1 cellular context compared by ENCODE assay signal in the genomic region with DNA sequence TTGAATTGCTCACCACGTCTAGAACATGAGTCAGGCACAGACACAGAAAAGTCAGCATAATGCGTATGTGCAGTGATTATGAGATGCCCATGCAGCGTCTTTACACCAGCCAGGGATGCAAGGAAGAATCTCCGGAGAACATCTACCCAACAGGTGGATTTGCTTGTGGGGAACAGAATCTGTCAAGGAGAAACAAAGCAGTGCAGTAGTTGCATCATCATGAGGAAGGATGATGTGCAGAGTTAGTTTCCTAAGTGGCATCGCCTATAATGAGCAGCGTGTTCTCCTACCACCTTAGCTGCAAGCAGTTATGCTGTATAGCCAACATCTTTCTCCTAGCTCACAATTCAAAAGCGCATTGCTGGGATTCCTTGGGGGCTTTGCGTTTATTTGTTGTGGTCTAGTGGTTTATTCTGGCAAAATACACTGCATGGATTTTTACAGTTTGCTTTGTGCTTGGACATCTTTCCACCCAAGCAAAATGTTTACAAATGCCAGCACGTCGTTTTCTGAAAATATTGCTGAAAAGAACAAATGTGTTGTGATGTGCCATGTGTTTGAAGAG.
TF ChIP-seq lines count a peak whose summit lies in the region.

No MANE protein-coding gene starts in this region.

TF ChIP-seq in H1, 55 proteins besides CTCF, POLR2A, EP300 and RAD21:
- TF ChIP-seq, protein P1, sequence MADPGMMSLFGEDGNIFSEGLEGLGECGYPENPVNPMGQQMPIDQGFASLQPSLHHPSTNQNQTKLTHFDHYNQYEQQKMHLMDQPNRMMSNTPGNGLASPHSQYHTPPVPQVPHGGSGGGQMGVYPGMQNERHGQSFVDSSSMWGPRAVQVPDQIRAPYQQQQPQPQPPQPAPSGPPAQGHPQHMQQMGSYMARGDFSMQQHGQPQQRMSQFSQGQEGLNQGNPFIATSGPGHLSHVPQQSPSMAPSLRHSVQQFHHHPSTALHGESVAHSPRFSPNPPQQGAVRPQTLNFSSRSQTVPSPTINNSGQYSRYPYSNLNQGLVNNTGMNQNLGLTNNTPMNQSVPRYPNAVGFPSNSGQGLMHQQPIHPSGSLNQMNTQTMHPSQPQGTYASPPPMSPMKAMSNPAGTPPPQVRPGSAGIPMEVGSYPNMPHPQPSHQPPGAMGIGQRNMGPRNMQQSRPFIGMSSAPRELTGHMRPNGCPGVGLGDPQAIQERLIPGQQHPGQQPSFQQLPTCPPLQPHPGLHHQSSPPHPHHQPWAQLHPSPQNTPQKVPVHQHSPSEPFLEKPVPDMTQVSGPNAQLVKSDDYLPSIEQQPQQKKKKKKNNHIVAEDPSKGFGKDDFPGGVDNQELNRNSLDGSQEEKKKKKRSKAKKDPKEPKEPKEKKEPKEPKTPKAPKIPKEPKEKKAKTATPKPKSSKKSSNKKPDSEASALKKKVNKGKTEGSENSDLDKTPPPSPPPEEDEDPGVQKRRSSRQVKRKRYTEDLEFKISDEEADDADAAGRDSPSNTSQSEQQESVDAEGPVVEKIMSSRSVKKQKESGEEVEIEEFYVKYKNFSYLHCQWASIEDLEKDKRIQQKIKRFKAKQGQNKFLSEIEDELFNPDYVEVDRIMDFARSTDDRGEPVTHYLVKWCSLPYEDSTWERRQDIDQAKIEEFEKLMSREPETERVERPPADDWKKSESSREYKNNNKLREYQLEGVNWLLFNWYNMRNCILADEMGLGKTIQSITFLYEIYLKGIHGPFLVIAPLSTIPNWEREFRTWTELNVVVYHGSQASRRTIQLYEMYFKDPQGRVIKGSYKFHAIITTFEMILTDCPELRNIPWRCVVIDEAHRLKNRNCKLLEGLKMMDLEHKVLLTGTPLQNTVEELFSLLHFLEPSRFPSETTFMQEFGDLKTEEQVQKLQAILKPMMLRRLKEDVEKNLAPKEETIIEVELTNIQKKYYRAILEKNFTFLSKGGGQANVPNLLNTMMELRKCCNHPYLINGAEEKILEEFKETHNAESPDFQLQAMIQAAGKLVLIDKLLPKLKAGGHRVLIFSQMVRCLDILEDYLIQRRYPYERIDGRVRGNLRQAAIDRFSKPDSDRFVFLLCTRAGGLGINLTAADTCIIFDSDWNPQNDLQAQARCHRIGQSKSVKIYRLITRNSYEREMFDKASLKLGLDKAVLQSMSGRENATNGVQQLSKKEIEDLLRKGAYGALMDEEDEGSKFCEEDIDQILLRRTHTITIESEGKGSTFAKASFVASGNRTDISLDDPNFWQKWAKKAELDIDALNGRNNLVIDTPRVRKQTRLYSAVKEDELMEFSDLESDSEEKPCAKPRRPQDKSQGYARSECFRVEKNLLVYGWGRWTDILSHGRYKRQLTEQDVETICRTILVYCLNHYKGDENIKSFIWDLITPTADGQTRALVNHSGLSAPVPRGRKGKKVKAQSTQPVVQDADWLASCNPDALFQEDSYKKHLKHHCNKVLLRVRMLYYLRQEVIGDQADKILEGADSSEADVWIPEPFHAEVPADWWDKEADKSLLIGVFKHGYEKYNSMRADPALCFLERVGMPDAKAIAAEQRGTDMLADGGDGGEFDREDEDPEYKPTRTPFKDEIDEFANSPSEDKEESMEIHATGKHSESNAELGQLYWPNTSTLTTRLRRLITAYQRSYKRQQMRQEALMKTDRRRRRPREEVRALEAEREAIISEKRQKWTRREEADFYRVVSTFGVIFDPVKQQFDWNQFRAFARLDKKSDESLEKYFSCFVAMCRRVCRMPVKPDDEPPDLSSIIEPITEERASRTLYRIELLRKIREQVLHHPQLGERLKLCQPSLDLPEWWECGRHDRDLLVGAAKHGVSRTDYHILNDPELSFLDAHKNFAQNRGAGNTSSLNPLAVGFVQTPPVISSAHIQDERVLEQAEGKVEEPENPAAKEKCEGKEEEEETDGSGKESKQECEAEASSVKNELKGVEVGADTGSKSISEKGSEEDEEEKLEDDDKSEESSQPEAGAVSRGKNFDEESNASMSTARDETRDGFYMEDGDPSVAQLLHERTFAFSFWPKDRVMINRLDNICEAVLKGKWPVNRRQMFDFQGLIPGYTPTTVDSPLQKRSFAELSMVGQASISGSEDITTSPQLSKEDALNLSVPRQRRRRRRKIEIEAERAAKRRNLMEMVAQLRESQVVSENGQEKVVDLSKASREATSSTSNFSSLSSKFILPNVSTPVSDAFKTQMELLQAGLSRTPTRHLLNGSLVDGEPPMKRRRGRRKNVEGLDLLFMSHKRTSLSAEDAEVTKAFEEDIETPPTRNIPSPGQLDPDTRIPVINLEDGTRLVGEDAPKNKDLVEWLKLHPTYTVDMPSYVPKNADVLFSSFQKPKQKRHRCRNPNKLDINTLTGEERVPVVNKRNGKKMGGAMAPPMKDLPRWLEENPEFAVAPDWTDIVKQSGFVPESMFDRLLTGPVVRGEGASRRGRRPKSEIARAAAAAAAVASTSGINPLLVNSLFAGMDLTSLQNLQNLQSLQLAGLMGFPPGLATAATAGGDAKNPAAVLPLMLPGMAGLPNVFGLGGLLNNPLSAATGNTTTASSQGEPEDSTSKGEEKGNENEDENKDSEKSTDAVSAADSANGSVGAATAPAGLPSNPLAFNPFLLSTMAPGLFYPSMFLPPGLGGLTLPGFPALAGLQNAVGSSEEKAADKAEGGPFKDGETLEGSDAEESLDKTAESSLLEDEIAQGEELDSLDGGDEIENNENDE (IDR thresholded peaks at IDR 0.05; ENCODE audit: insufficient replicate concordance, low read length), result no peak
- TF ChIP-seq, protein P2, sequence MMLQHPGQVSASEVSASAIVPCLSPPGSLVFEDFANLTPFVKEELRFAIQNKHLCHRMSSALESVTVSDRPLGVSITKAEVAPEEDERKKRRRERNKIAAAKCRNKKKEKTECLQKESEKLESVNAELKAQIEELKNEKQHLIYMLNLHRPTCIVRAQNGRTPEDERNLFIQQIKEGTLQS (IDR thresholded peaks at IDR 0.05; ENCODE audit: insufficient read depth, low read depth, low read length), result 0 out of 2 replicates have a peak, but pooled peaks have one; percentile 21
- no peak for TF ChIP-seq SRF (IDR thresholded peaks at IDR 0.05; ENCODE audit: low read depth, low read length)
